Comparison of ENCODE assay signal across 10 cellular contexts in the genomic region with DNA sequence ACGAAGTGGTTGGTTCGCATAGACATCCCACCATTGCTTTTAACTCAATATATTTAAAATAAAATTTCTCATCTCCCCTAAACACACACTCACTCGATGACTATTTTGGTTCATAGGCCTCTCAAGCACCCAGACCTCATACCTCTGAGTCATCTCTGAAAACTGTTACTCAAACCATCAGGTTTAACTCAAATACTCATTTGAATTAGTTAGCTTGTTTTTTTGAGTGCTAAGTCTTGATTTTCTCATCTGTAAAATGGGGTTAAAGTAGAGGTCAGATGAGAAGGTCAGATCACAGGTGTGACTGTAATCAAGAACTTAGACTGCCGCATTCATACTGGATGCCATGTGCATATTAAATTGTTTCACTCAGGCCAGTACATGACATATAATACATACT.
DNase-seq lines count a peak whose midpoint lies in the region; ATAC-seq and TF ChIP-seq lines count a peak whose summit lies in the region.
"Had no signal": no experiment of that assay in that cellular context is flagged by ENCODE, and none has a peak within 500 bp of the region (broad histone marks: within the 10 kb centered on the region; RNA-seq: fewer than 3 reads in every experiment).

No MANE protein-coding gene starts in this region.

- H3K18ac ChIP-seq in mesenchymal stem cell (ENCODE audit: low read depth in 1 of 2, low read length in 2 of 2), result no peak overlapping the region

- H3K4me3 ChIP-seq in SK-N-SH (ENCODE audit: low read depth in 2 of 2, low read length in 1 of 2) (no peak overlapping the region), mesenchymal stem cell (ENCODE audit: insufficient read depth in 1 of 2, low read depth in 1 of 2, low read length in 2 of 2) (no peak overlapping the region)

- TF ChIP-seq EP300 in SK-N-SH (IDR thresholded peaks at IDR 0.05; ENCODE audit: borderline replicate concordance in 1 of 2, low read depth in 1 of 2, low read length in 1 of 2), result no peak

- 72% methylated on average over 4 of the region's 4 CpGs for WGBS in SK-N-SH (ENCODE audit: low lambda C conversion rate)
- 69% methylated on average over 4 of the region's 4 CpGs for WGBS in mesenchymal stem cell

- no peak overlapping the region for H2BK15ac ChIP-seq in mesenchymal stem cell (ENCODE audit: low read depth, poor library complexity, severe bottlenecking)

- no peak overlapping the region for H3K14ac ChIP-seq in mesenchymal stem cell (ENCODE audit: low read length in 2 of 2)

- H4K20me1 ChIP-seq in SK-N-SH (ENCODE audit: insufficient read depth), result no peaks in the 10 kb centered on the region

- H2BK5ac ChIP-seq in mesenchymal stem cell (ENCODE audit: low read depth, low read length, poor library complexity, severe bottlenecking), result no peak overlapping the region

- H2AFZ ChIP-seq in SK-N-SH (ENCODE audit: low read depth), result no peak overlapping the region
- no peak overlapping the region for H2AFZ ChIP-seq in mesenchymal stem cell (ENCODE audit: low read depth, low read length)

- H3K23ac ChIP-seq in mesenchymal stem cell (ENCODE audit: low read length in 2 of 2), result no peak overlapping the region

- H3K4me2 ChIP-seq in SK-N-SH (peak overlapping the region; percentile 49), mesenchymal stem cell (ENCODE audit: low read length, poor library complexity, severe bottlenecking) (no peak overlapping the region)

- no peak for TF ChIP-seq RAD21 in SK-N-SH (IDR thresholded peaks at IDR 0.05; ENCODE audit: low read length)

- H3K36me3 ChIP-seq in SK-N-SH (replicated peaks in 1 of 2; ENCODE audit: control insufficient read depth in 1 of 2, insufficient read depth in 2 of 2, low read length in 1 of 2) (no peaks in the 10 kb centered on the region), mesenchymal stem cell (ENCODE audit: control insufficient read depth in 1 of 2, insufficient read depth in 2 of 2, low read depth in 1 of 2, low read length in 2 of 2) (no peaks in the 10 kb centered on the region)

- H3K79me2 ChIP-seq in SK-N-SH (ENCODE audit: insufficient read depth), result no peaks in the 10 kb centered on the region

- no peak overlapping the region for H2BK12ac ChIP-seq in mesenchymal stem cell (ENCODE audit: low read length in 2 of 2)

- POLR2A ChIA-PET in SK-N-SH (lab: Yijun Ruan, JAX), result no interaction called here

- no peak overlapping the region for H4K91ac ChIP-seq in mesenchymal stem cell (ENCODE audit: low read length)

- DNase-seq in SK-N-SH, result no peak
- peak; percentile 68 for DNase-seq in mesenchymal stem cell
- DNase-seq in NCI-H82 (lab: John Stamatoyannopoulos, UW), result no peak
- no peak for DNase-seq in SIG-M5 (lab: John Stamatoyannopoulos, UW)
- DNase-seq: occipital lobe had no signal

- H3K4ac ChIP-seq in mesenchymal stem cell (ENCODE audit: low read depth in 1 of 2, low read length in 2 of 2), result no peak overlapping the region

- no peaks in the 10 kb centered on the region for H3K9me2 ChIP-seq in SK-N-SH

- no peaks in the 10 kb centered on the region for H3K79me1 ChIP-seq in mesenchymal stem cell (replicated peaks; ENCODE audit: low read length, poor library complexity, severe bottlenecking)

- TF ChIP-seq CTCF in SK-N-SH (IDR thresholded peaks at IDR 0.05), result no peak

- H2AK5ac ChIP-seq in mesenchymal stem cell (ENCODE audit: low read length, severe bottlenecking), result no peak overlapping the region

- no peak overlapping the region for H2BK120ac ChIP-seq in mesenchymal stem cell (ENCODE audit: low read depth, low read length)

- H3K9ac ChIP-seq in SK-N-SH (peak overlapping the region; percentile 69), mesenchymal stem cell (ENCODE audit: low read length) (peak overlapping the region; percentile 92)

- H3K27me3 ChIP-seq in SK-N-SH (ENCODE audit: insufficient read depth) (no peaks in the 10 kb centered on the region), mesenchymal stem cell (ENCODE audit: control insufficient read depth in 1 of 2, insufficient read depth in 1 of 2, low read length in 2 of 2) (no peaks in the 10 kb centered on the region)

- ATAC-seq in GM18519 (IDR thresholded peaks at IDR 0.05; ENCODE audit: low FRiP score, unreplicated experiment), result peak; percentile 72
- peak; percentile 66 for ATAC-seq in HG02610 (IDR thresholded peaks at IDR 0.05; ENCODE audit: unreplicated experiment)
- no peak for ATAC-seq in GM21515 (IDR thresholded peaks at IDR 0.05; ENCODE audit: unreplicated experiment)
- no peak for ATAC-seq in HG02642 (IDR thresholded peaks at IDR 0.05; ENCODE audit: poor library complexity, unreplicated experiment)

- H3K9me3 ChIP-seq in SK-N-SH (no peaks in the 10 kb centered on the region), mesenchymal stem cell (ENCODE audit: control insufficient read depth, low read length) (no peaks in the 10 kb centered on the region)

- CTCF ChIA-PET in SK-N-SH (lab: Yijun Ruan, JAX), result no interaction called here

- peak overlapping the region; percentile 55 to 96; a peak in 3 of 4 replicates for H3K27ac ChIP-seq in SK-N-SH (ENCODE audit: low read depth in 2 of 2, low read length in 1 of 2)
- peak overlapping the region; percentile 87 for H3K27ac ChIP-seq in mesenchymal stem cell (ENCODE audit: low read length, poor library complexity, severe bottlenecking)
- H3K27ac ChIP-seq: VCaP had no signal

- H3F3A ChIP-seq in SK-N-SH (replicated peaks; ENCODE audit: insufficient read depth), result peaks cover 49% of the 10 kb centered on the region

- no peak overlapping the region for H4K8ac ChIP-seq in mesenchymal stem cell (ENCODE audit: low read length)

- H3K4me1 ChIP-seq in SK-N-SH (ENCODE audit: control insufficient read depth in 1 of 2, insufficient read depth in 2 of 2, low read depth in 1 of 2, low read length in 1 of 2) (peaks cover 0 to 50% of the 10 kb centered on the region in 2 experiments; a peak in 3 of 4 replicates), mesenchymal stem cell (ENCODE audit: control insufficient read depth, insufficient read depth, low read depth, low read length) (peaks cover 1% of the 10 kb centered on the region)

TF ChIP-seq in SK-N-SH, 30 proteins besides CTCF, POLR2A, EP300 and RAD21:
- TF ChIP-seq TCF12 (IDR thresholded peaks at IDR 0.05) (0 out of 2 replicates have a peak, but pooled peaks have one; percentile 5), SMC3 (IDR thresholded peaks at IDR 0.05; ENCODE audit: low read depth, low read length) (no peak), RFX5 (IDR thresholded peaks at IDR 0.05; ENCODE audit: low read length) (no peak), MXI1 (IDR thresholded peaks at IDR 0.05; ENCODE audit: low read depth, low read length) (no peak), JUND (IDR thresholded peaks at IDR 0.05) (peak; percentile 32; the same call in 1 of the 2 replicates), FOSL2 (IDR thresholded peaks at IDR 0.05; ENCODE audit: borderline replicate concordance, low read depth) (peak; percentile 59; the same call in 1 of the 2 replicates), GABPA (IDR thresholded peaks at IDR 0.05; ENCODE audit: low read depth) (no peak), FOXM1 (IDR thresholded peaks at IDR 0.05; ENCODE audit: low read depth) (no peak), EZH2phosphoT487 (IDR thresholded peaks at IDR 0.05; ENCODE audit: borderline replicate concordance, low read depth) (no peak)
- TF ChIP-seq, protein P1, sequence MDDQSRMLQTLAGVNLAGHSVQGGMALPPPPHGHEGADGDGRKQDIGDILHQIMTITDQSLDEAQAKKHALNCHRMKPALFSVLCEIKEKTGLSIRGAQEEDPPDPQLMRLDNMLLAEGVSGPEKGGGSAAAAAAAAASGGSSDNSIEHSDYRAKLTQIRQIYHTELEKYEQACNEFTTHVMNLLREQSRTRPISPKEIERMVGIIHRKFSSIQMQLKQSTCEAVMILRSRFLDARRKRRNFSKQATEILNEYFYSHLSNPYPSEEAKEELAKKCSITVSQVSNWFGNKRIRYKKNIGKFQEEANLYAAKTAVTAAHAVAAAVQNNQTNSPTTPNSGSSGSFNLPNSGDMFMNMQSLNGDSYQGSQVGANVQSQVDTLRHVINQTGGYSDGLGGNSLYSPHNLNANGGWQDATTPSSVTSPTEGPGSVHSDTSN (IDR thresholded peaks at IDR 0.05), result peak; percentile 14; the same call in 1 of the 2 replicates

Comparison
In these comparisons a context has a peak if more than half of its experiments do, and no peak if none do; other contexts are left out.
1. ATAC-seq: peak in GM18519 (single experiment) and HG02610 (single experiment); none in GM21515 (single experiment) and HG02642 (single experiment).